16 cellular contexts compared by ENCODE assay signal in genomic region chr6:134740473-134741192, GRCh38.
DNase-seq lines count a peak whose midpoint lies in the region; ATAC-seq and TF ChIP-seq lines count a peak whose summit lies in the region.
"Had no signal": no experiment of that assay in that cellular context is flagged by ENCODE, and none has a peak within 500 bp of the region (broad histone marks: within the 10 kb centered on the region; RNA-seq: fewer than 3 reads in every experiment).

No MANE protein-coding gene starts in this region.

- no peak for ATAC-seq in GM18873 (IDR thresholded peaks at IDR 0.05; ENCODE audit: low FRiP score, unreplicated experiment)
- ATAC-seq: activated CD4-positive, CD25-positive, alpha-beta regulatory T cell treated with anti-CD3 and anti-CD28 coated beads, Interleukin-2, amount 50 U/mL, for 24 hours; GM12878; left colon had no signal

- H3K4me3 ChIP-seq in dorsolateral prefrontal cortex, result peak overlapping the region in 33 of 59 donors; percentile 0 to 46 (median 20)
- H3K4me3 ChIP-seq: GM12878, SJSA1 had no signal

- TF ChIP-seq CTCF in dorsolateral prefrontal cortex (IDR thresholded peaks at IDR 0.05 in 54 of 56, conservative IDR thresholded peaks at IDR 0.05 in 2 of 56; ENCODE audit: low read depth in 1 of 56, partially characterized antibody in 56 of 56), result no peak

- in situ Hi-C loops in ACHN (cut with HindIII; ENCODE audit: low pct_ligation_motif_present, low pct_unique_long_range_greater_than_20kb, low sequenced_read_pairs), result no loop called here

- no peaks in the 10 kb centered on the region for H3K27me3 ChIP-seq in dorsolateral prefrontal cortex

- peak overlapping the region in 49 of 59 donors; percentile 2 to 77 (median 53) for H3K27ac ChIP-seq in dorsolateral prefrontal cortex
- H3K27ac ChIP-seq: SJSA1 had no signal

- DNase-seq in EH (ENCODE audit: low read depth) (peak; percentile 71), NCI-H226 (peak; percentile 85), dorsolateral prefrontal cortex (no peak), myocyte (ENCODE audit: low read depth) (peak; percentile 20), NCI-H69 (lab: John Stamatoyannopoulos, UW) (no peak), ACHN (no peak), T-helper 1 cell (no peak)
- DNase-seq: activated T-cell treated with anti-CD3 and anti-CD28 coated beads, Interleukin-2, amount 50 U/mL, for 48 hours; foreskin melanocyte; left colon; MV-4-11; stimulated activated CD4-positive, alpha-beta T cell treated with anti-CD3 and anti-CD28 coated beads, Interleukin-4, amount 100 ng/mL, for 4 hours had no signal

- intact Hi-C loops in dorsolateral prefrontal cortex (cut with DNase I), result no loop called here

Comparison
In these comparisons a context has a peak if more than half of its experiments do, and no peak if none do; other contexts are left out.
1. DNase-seq: peak in EH (single experiment), NCI-H226 (single experiment) and myocyte (single experiment); none in dorsolateral prefrontal cortex (0 of 10), NCI-H69 (single experiment), ACHN (single experiment) and T-helper 1 cell (0 of 5).